In genomic region chr5:73663860-73664240, GRCh38 we compare ENCODE assay signal across 1 cellular context.
TF ChIP-seq lines count a peak whose summit lies in the region.

No MANE protein-coding gene starts in this region.

TF ChIP-seq in SK-N-SH, 30 proteins besides CTCF, POLR2A, EP300 and RAD21 (continued from another document):
- TF ChIP-seq IRF3 (IDR thresholded peaks at IDR 0.05; ENCODE audit: low read depth, low read length) (no peak), FOXM1 (IDR thresholded peaks at IDR 0.05; ENCODE audit: low read depth) (no peak), EZH2phosphoT487 (IDR thresholded peaks at IDR 0.05; ENCODE audit: borderline replicate concordance, low read depth) (no peak), POLR2AphosphoS5 (IDR thresholded peaks at IDR 0.05; ENCODE audit: low read depth, low read length) (no peak), GATA2 (CRISPR knock-in tag; IDR thresholded peaks at IDR 0.05) (no peak)
